19 cellular contexts compared by ENCODE assay signal in genomic region chr2:134582547-134582899, GRCh38.
DNase-seq lines count a peak whose midpoint lies in the region; ATAC-seq, FAIRE-seq and TF ChIP-seq lines count a peak whose summit lies in the region.
"Had no signal": no experiment of that assay in that cellular context is flagged by ENCODE, and none has a peak within 500 bp of the region (broad histone marks: within the 10 kb centered on the region; RNA-seq: fewer than 3 reads in every experiment).

No MANE protein-coding gene starts in this region.

- peaks cover 8% of the 10 kb centered on the region for H3K36me3 Mint-ChIP-seq in activated CD8-positive, alpha-beta memory T cell treated with anti-CD3 and anti-CD28 coated beads, Interleukin-2, amount 10 ng/mL, durations not matched to agents 7 days and 5 days
- H3K36me3 Mint-ChIP-seq in activated naive CD8-positive, alpha-beta T cell: no peaks in the 10 kb centered on the region
- peaks cover 3% of the 10 kb centered on the region for H3K36me3 Mint-ChIP-seq in glutamatergic neuron (ENCODE audit: unreplicated experiment)

- no peaks in the 10 kb centered on the region for H3K4me1 ChIP-seq in small intestine (ENCODE audit: control insufficient read depth in 2 of 2, insufficient read depth in 1 of 2, low read depth in 1 of 2, low read length in 1 of 2)
- H3K4me1 ChIP-seq: transverse colon had no signal

- peak; percentile 66 for DNase-seq in activated CD8-positive, alpha-beta memory T cell treated with anti-CD3 and anti-CD28 coated beads, Interleukin-2, amount 10 ng/mL, durations not matched to agents 7 days and 5 days
- DNase-seq in activated CD8-positive, alpha-beta memory T cell treated with anti-CD3 and anti-CD28 coated beads for 24 hours: no peak
- DNase-seq in small intestine (peak; percentile 30), glutamatergic neuron (no peak), SIG-M5 treated with dmso at 0.1 percent for 504 hours (lab: John Stamatoyannopoulos, UW; ENCODE audit: unreplicated experiment) (no peak)
- DNase-seq: activated CD4-positive, CD25-positive, alpha-beta regulatory T cell treated with anti-CD3 and anti-CD28 coated beads, Interleukin-2, amount 50 U/mL, for 72 hours; activated T-cell treated with anti-CD3 and anti-CD28 coated beads, Interleukin-2, amount 50 U/mL, for 1 hour; cerebellar nuclear complex; COR-L47; endodermal cell; NCI-H2171; stimulated activated CD4-positive, alpha-beta T cell treated with anti-CD3 and anti-CD28 coated beads, Interleukin-1b, Interleukin-23, amount 100 ng/mL, for 48 hours; transverse colon had no signal

- no peak for TF ChIP-seq CTCF in glutamatergic neuron (IDR thresholded peaks at IDR 0.05; ENCODE audit: partially characterized antibody, unreplicated experiment)

- H3K9me3 ChIP-seq in small intestine (ENCODE audit: control insufficient read depth, low read depth): no peaks in the 10 kb centered on the region
- H3K9me3 ChIP-seq: transverse colon had no signal

- no peak overlapping the region for H3K4me3 ChIP-seq in small intestine (ENCODE audit: low read depth in 1 of 2, low read length in 2 of 2)
- H3K4me3 ChIP-seq: lung, transverse colon had no signal

- CTCF ChIA-PET in activated CD8-positive, alpha-beta memory T cell treated with anti-CD3 and anti-CD28 coated beads, Interleukin-2, amount 10 ng/mL, durations not matched to agents 7 days and 5 days (lab: Charles Lee): interaction anchor here (1.1 to 1.5 kb wide), 4 partner anchors 11 to 78 kb away, joined by 3 to 4 read pairs (median 4); no protein-coding TSS in a partner anchor

- peaks cover 55% of the 10 kb centered on the region for H3K4me1 Mint-ChIP-seq in activated CD8-positive, alpha-beta memory T cell treated with anti-CD3 and anti-CD28 coated beads, Interleukin-2, amount 10 ng/mL, durations not matched to agents 7 days and 5 days
- H3K4me1 Mint-ChIP-seq in activated naive CD8-positive, alpha-beta T cell (ENCODE audit: low read depth): peaks cover 9% of the 10 kb centered on the region
- peaks cover 4% of the 10 kb centered on the region for H3K4me1 Mint-ChIP-seq in glutamatergic neuron (ENCODE audit: low read depth, unreplicated experiment)
- H3K4me1 Mint-ChIP-seq: endodermal cell, neural crest cell had no signal

- no peak overlapping the region for H3K27ac ChIP-seq in small intestine (ENCODE audit: low read depth in 1 of 2, low read length in 1 of 2)
- H3K27ac ChIP-seq: transverse colon had no signal

- no peaks in the 10 kb centered on the region for H3K36me3 ChIP-seq in small intestine (ENCODE audit: control insufficient read depth in 2 of 2, insufficient read depth in 2 of 2, low read length in 2 of 2)
- H3K36me3 ChIP-seq: transverse colon had no signal

- 31 to 55% (median 33%) methylated on average over 2 of the region's 2 CpGs for WGBS in small intestine, 3 donors

- FAIRE-seq in small intestine (lab: Jason Lieb, UNC): no peak

- peak overlapping the region; percentile 10 for H3K4me3 Mint-ChIP-seq in activated CD8-positive, alpha-beta memory T cell treated with anti-CD3 and anti-CD28 coated beads, Interleukin-2, amount 10 ng/mL, durations not matched to agents 7 days and 5 days
- no peak overlapping the region for H3K4me3 Mint-ChIP-seq in activated naive CD8-positive, alpha-beta T cell
- H3K4me3 Mint-ChIP-seq in glutamatergic neuron (ENCODE audit: unreplicated experiment): no peak overlapping the region
- H3K4me3 Mint-ChIP-seq: endodermal cell, neural crest cell had no signal

- H3K27me3 ChIP-seq in small intestine (ENCODE audit: control insufficient read depth in 2 of 2, insufficient read depth in 2 of 2, low read length in 2 of 2): no peaks in the 10 kb centered on the region
- H3K27me3 ChIP-seq: transverse colon had no signal

- H3K27ac Mint-ChIP-seq in activated CD8-positive, alpha-beta memory T cell treated with anti-CD3 and anti-CD28 coated beads, Interleukin-2, amount 10 ng/mL, durations not matched to agents 7 days and 5 days: peak overlapping the region; percentile 98
- H3K27ac Mint-ChIP-seq in activated naive CD8-positive, alpha-beta T cell: peak overlapping the region; percentile 0
- no peak overlapping the region for H3K27ac Mint-ChIP-seq in glutamatergic neuron (ENCODE audit: unreplicated experiment)
- H3K27ac Mint-ChIP-seq: endodermal cell had no signal

- H3K9me3 Mint-ChIP-seq in activated CD8-positive, alpha-beta memory T cell treated with anti-CD3 and anti-CD28 coated beads, Interleukin-2, amount 10 ng/mL, durations not matched to agents 7 days and 5 days (ENCODE audit: low read depth): no peaks in the 10 kb centered on the region
- H3K9me3 Mint-ChIP-seq in activated naive CD8-positive, alpha-beta T cell (ENCODE audit: low read depth): no peaks in the 10 kb centered on the region
- H3K9me3 Mint-ChIP-seq in glutamatergic neuron (ENCODE audit: unreplicated experiment): no peaks in the 10 kb centered on the region
- H3K9me3 Mint-ChIP-seq: neural crest cell had no signal

- ATAC-seq in activated CD8-positive, alpha-beta memory T cell treated with anti-CD3 and anti-CD28 coated beads, Interleukin-2, amount 10 ng/mL, durations not matched to agents 7 days and 5 days: peak; percentile 68
- peak; percentile 23 for ATAC-seq in HG02763 (IDR thresholded peaks at IDR 0.05; ENCODE audit: unreplicated experiment)
- no peak for ATAC-seq in GM18907 (IDR thresholded peaks at IDR 0.05; ENCODE audit: unreplicated experiment)
- ATAC-seq: Right ventricle myocardium inferior had no signal

- no peaks in the 10 kb centered on the region for H3K27me3 Mint-ChIP-seq in activated CD8-positive, alpha-beta memory T cell treated with anti-CD3 and anti-CD28 coated beads, Interleukin-2, amount 10 ng/mL, durations not matched to agents 7 days and 5 days
- H3K27me3 Mint-ChIP-seq in activated naive CD8-positive, alpha-beta T cell: no peaks in the 10 kb centered on the region
- peaks cover 5% of the 10 kb centered on the region for H3K27me3 Mint-ChIP-seq in glutamatergic neuron (ENCODE audit: unreplicated experiment)

Comparison
In these comparisons a context has a peak if more than half of its experiments do, and no peak if none do; other contexts are left out.
1. DNase-seq: peak in activated CD8-positive, alpha-beta memory T cell treated with anti-CD3 and anti-CD28 coated beads, Interleukin-2, amount 10 ng/mL, durations not matched to agents 7 days and 5 days (single experiment) and small intestine (single experiment); none in activated CD8-positive, alpha-beta memory T cell treated with anti-CD3 and anti-CD28 coated beads for 24 hours (single experiment), glutamatergic neuron (single experiment) and SIG-M5 treated with dmso at 0.1 percent for 504 hours (single experiment).